In genomic region chr3:184250167-184250828, GRCh38 we compare ENCODE assay signal across 1 cellular context.
TF ChIP-seq lines count a peak whose summit lies in the region.

No MANE protein-coding gene starts in this region.

TF ChIP-seq in K562, 482 proteins besides CTCF, POLR2A, EP300 and RAD21 (continued from another document and continues in another):
- TF ChIP-seq ETS1 (conservative IDR thresholded peaks at IDR 0.05; ENCODE audit: control insufficient read depth, low read depth, low read length) (no peak), SAFB2 (IDR thresholded peaks at IDR 0.05; ENCODE audit: borderline replicate concordance, low read depth, low read length, severe bottlenecking) (no peak), ATF6 (CRISPR knock-in tag; IDR thresholded peaks at IDR 0.05) (no peak), KAT8 (IDR thresholded peaks at IDR 0.05; ENCODE audit: low read depth) (no peak), MBD1 (CRISPR knock-in tag; IDR thresholded peaks at IDR 0.05) (no peak), TSC22D4 (tag; IDR thresholded peaks at IDR 0.05) (no peak), NFE2 (IDR thresholded peaks at IDR 0.05; ENCODE audit: low read depth) (no peak), FOXJ3 (CRISPR knock-in tag; IDR thresholded peaks at IDR 0.05) (no peak), STAT5A (IDR thresholded peaks at IDR 0.05; ENCODE audit: borderline replicate concordance, low read length) (no peak), ZNF551 (CRISPR knock-in tag; IDR thresholded peaks at IDR 0.05) (no peak), ZKSCAN3 (CRISPR knock-in tag; IDR thresholded peaks at IDR 0.05) (no peak), MITF (IDR thresholded peaks at IDR 0.05) (no peak), RERE (CRISPR knock-in tag; IDR thresholded peaks at IDR 0.05; ENCODE audit: borderline replicate concordance) (no peak), E4F1 (CRISPR knock-in tag; IDR thresholded peaks at IDR 0.05; ENCODE audit: borderline replicate concordance) (no peak), TGIF2 (CRISPR knock-in tag; IDR thresholded peaks at IDR 0.05) (no peak), SMAD1 (IDR thresholded peaks at IDR 0.05; ENCODE audit: low read depth, low read length, partially characterized antibody) (no peak), RFX7 (CRISPR knock-in tag; IDR thresholded peaks at IDR 0.05) (no peak), MIER1 (IDR thresholded peaks at IDR 0.05; ENCODE audit: low read depth) (no peak), SNRNP70 (optimal IDR thresholded peaks at IDR 0.05; ENCODE audit: low read depth, low read length) (no peak), REST (CRISPR knock-in tag; IDR thresholded peaks at IDR 0.05; ENCODE audit: low read depth) (no peak), SMC3 (conservative IDR thresholded peaks at IDR 0.05; ENCODE audit: insufficient read depth, low read depth, low read length) (peak; percentile 66; the same call in 1 of the 2 replicates), ZNF280A (IDR thresholded peaks at IDR 0.05; ENCODE audit: low read depth, partially characterized antibody) (no peak), ZNF212 (CRISPR knock-in tag; IDR thresholded peaks at IDR 0.05) (0 out of 2 replicates have a peak, but pooled peaks have one; percentile 16), TSHZ1 (CRISPR knock-in tag; IDR thresholded peaks at IDR 0.05) (no peak), ZNF384 (IDR thresholded peaks at IDR 0.05; ENCODE audit: low read depth, low read length) (peak; percentile 28; the same call in 1 of the 2 replicates), HEY1 (CRISPR knock-in tag; IDR thresholded peaks at IDR 0.05; ENCODE audit: borderline replicate concordance) (no peak), TAL1 (IDR thresholded peaks at IDR 0.05) (no peak), HMBOX1 (IDR thresholded peaks at IDR 0.05) (no peak), ZFPM2 (CRISPR knock-in tag; IDR thresholded peaks at IDR 0.05) (no peak)
